ENCODE assay signal across 1 cellular context in the genomic region with DNA sequence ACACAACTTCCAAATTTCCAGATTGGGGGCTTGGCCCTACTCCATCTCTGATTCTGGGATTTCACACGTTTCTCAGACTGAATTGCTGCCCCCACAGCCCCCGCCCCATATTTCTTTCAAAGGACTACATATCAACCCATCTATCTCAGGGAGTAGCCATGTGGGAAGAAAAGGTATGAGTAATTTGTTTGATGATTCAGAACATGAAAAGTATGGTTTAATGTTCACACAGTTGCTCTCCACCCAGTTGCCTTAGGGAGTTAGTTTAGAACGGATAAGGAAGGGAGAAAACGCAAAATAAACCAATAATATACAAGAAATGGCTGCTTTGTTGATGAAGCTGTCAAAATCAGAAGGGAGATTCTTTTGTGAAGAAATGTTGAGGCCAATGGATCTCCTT.
A peak's percentile ranks its signal among the peaks of the same experiment; 100 is the strongest.
TF ChIP-seq lines count a peak whose summit lies in the region.

No MANE protein-coding gene starts in this region.

TF ChIP-seq in GM12878, 131 proteins besides CTCF, POLR2A, EP300 and RAD21 (continued from another document):
- peak; percentile 96 for TF ChIP-seq RUNX3 (IDR thresholded peaks at IDR 0.05; ENCODE audit: low read length)
- 0 out of 2 replicates have a peak, but pooled peaks have one; percentile 22 for TF ChIP-seq MEF2A (IDR thresholded peaks at IDR 0.05; ENCODE audit: insufficient read depth, low read depth, low read length)
- TF ChIP-seq POLR2AphosphoS5 (IDR thresholded peaks at IDR 0.05; ENCODE audit: low read length) = no peak
- TF ChIP-seq PML (IDR thresholded peaks at IDR 0.05; ENCODE audit: low read length) = 0 out of 2 replicates have a peak, but pooled peaks have one; percentile 40
- TF ChIP-seq, protein P1, sequence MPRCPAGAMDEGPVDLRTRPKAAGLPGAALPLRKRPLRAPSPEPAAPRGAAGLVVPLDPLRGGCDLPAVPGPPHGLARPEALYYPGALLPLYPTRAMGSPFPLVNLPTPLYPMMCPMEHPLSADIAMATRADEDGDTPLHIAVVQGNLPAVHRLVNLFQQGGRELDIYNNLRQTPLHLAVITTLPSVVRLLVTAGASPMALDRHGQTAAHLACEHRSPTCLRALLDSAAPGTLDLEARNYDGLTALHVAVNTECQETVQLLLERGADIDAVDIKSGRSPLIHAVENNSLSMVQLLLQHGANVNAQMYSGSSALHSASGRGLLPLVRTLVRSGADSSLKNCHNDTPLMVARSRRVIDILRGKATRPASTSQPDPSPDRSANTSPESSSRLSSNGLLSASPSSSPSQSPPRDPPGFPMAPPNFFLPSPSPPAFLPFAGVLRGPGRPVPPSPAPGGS (IDR thresholded peaks at IDR 0.05; ENCODE audit: borderline replicate concordance, insufficient read depth, low read depth, low read length, poor library complexity, severe bottlenecking) = peak; percentile 97
- peak; percentile 77 for TF ChIP-seq EED (IDR thresholded peaks at IDR 0.05; ENCODE audit: low read depth)
- TF ChIP-seq, protein P2, sequence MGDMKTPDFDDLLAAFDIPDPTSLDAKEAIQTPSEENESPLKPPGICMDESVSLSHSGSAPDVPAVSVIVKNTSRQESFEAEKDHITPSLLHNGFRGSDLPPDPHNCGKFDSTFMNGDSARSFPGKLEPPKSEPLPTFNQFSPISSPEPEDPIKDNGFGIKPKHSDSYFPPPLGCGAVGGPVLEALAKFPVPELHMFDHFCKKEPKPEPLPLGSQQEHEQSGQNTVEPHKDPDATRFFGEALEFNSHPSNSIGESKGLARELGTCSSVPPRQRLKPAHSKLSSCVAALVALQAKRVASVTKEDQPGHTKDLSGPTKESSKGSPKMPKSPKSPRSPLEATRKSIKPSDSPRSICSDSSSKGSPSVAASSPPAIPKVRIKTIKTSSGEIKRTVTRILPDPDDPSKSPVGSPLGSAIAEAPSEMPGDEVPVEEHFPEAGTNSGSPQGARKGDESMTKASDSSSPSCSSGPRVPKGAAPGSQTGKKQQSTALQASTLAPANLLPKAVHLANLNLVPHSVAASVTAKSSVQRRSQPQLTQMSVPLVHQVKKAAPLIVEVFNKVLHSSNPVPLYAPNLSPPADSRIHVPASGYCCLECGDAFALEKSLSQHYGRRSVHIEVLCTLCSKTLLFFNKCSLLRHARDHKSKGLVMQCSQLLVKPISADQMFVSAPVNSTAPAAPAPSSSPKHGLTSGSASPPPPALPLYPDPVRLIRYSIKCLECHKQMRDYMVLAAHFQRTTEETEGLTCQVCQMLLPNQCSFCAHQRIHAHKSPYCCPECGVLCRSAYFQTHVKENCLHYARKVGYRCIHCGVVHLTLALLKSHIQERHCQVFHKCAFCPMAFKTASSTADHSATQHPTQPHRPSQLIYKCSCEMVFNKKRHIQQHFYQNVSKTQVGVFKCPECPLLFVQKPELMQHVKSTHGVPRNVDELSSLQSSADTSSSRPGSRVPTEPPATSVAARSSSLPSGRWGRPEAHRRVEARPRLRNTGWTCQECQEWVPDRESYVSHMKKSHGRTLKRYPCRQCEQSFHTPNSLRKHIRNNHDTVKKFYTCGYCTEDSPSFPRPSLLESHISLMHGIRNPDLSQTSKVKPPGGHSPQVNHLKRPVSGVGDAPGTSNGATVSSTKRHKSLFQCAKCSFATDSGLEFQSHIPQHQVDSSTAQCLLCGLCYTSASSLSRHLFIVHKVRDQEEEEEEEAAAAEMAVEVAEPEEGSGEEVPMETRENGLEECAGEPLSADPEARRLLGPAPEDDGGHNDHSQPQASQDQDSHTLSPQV (IDR thresholded peaks at IDR 0.05) = 0 out of 2 replicates have a peak, but pooled peaks have one; percentile 30
- TF ChIP-seq BCL11A (IDR thresholded peaks at IDR 0.05; ENCODE audit: low read depth, low read length) = peak; percentile 61; the same call in 1 of the 2 replicates
- TF ChIP-seq TARDBP (IDR thresholded peaks at IDR 0.05; ENCODE audit: borderline replicate concordance) = no peak
- TF ChIP-seq CREB1 (IDR thresholded peaks at IDR 0.05; ENCODE audit: low read depth) = no peak
- no peak for TF ChIP-seq ZZZ3 (IDR thresholded peaks at IDR 0.05; ENCODE audit: control insufficient read depth, insufficient read length, low read depth)
- TF ChIP-seq JUNB (IDR thresholded peaks at IDR 0.05) = peak; percentile 95
- TF ChIP-seq NFIC (IDR thresholded peaks at IDR 0.05; ENCODE audit: low read depth, low read length) = peak; percentile 86
- TF ChIP-seq RAD51 (IDR thresholded peaks at IDR 0.05) = no peak
- peak; percentile 66; the same call in 1 of the 2 replicates for TF ChIP-seq TCF12 (IDR thresholded peaks at IDR 0.05; ENCODE audit: low read depth, low read length)
- peak; percentile 52 for TF ChIP-seq CREM (IDR thresholded peaks at IDR 0.05; ENCODE audit: low read depth)
- TF ChIP-seq FOXM1 (IDR thresholded peaks at IDR 0.05; ENCODE audit: low read depth, low read length) = peak; percentile 91
- 0 out of 2 replicates have a peak, but pooled peaks have one; percentile 44 for TF ChIP-seq TCF7 (IDR thresholded peaks at IDR 0.05; ENCODE audit: borderline replicate concordance)
- TF ChIP-seq EGR1 (IDR thresholded peaks at IDR 0.05; ENCODE audit: borderline replicate concordance in 1 of 2, low read depth in 2 of 2, low read length in 2 of 2) = no peak
- TF ChIP-seq SMARCA5 (IDR thresholded peaks at IDR 0.05) = no peak
- TF ChIP-seq IRF4 (IDR thresholded peaks at IDR 0.05; ENCODE audit: low read depth, low read length) = peak; percentile 96
- TF ChIP-seq, protein P3, sequence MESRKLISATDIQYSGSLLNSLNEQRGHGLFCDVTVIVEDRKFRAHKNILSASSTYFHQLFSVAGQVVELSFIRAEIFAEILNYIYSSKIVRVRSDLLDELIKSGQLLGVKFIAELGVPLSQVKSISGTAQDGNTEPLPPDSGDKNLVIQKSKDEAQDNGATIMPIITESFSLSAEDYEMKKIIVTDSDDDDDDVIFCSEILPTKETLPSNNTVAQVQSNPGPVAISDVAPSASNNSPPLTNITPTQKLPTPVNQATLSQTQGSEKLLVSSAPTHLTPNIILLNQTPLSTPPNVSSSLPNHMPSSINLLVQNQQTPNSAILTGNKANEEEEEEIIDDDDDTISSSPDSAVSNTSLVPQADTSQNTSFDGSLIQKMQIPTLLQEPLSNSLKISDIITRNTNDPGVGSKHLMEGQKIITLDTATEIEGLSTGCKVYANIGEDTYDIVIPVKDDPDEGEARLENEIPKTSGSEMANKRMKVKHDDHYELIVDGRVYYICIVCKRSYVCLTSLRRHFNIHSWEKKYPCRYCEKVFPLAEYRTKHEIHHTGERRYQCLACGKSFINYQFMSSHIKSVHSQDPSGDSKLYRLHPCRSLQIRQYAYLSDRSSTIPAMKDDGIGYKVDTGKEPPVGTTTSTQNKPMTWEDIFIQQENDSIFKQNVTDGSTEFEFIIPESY (IDR thresholded peaks at IDR 0.05) = no peak
- 0 out of 2 replicates have a peak, but pooled peaks have one; percentile 48 for TF ChIP-seq DPF2 (IDR thresholded peaks at IDR 0.05)
- TF ChIP-seq, protein P4, sequence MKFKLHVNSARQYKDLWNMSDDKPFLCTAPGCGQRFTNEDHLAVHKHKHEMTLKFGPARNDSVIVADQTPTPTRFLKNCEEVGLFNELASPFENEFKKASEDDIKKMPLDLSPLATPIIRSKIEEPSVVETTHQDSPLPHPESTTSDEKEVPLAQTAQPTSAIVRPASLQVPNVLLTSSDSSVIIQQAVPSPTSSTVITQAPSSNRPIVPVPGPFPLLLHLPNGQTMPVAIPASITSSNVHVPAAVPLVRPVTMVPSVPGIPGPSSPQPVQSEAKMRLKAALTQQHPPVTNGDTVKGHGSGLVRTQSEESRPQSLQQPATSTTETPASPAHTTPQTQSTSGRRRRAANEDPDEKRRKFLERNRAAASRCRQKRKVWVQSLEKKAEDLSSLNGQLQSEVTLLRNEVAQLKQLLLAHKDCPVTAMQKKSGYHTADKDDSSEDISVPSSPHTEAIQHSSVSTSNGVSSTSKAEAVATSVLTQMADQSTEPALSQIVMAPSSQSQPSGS (IDR thresholded peaks at IDR 0.05; ENCODE audit: low read length) = peak; percentile 96
- TF ChIP-seq JUND (IDR thresholded peaks at IDR 0.05; ENCODE audit: low read depth, low read length) = peak; percentile 81
